ENCODE assay signal across 14 cellular contexts in genomic region chr5:62653864-62654575, GRCh38.
"Had no signal": no experiment of that assay in that cellular context is flagged by ENCODE, and none has a peak within 500 bp of the region (broad histone marks: within the 10 kb centered on the region; RNA-seq: fewer than 3 reads in every experiment).

No MANE protein-coding gene starts in this region.

- DNase-seq: activated naive CD4-positive, alpha-beta T cell treated with anti-CD3 and anti-CD28 coated beads for 36 hours; activated T-cell treated with anti-CD3 and anti-CD28 coated beads for 4 hours; central memory CD4-positive, alpha-beta T cell; cortex of kidney; effector memory CD4-positive, alpha-beta T cell; ovary; stimulated activated CD4-positive, alpha-beta T cell treated with anti-CD3 and anti-CD28 coated beads, Interleukin-15, amount 100 ng/mL, for 24 hours; stomach; T-helper 9 cell; thyroid gland had no signal

- H3K4me3 ChIP-seq: adrenal gland, ovary, stomach, thyroid gland, vagina had no signal

- H3K27ac Mint-ChIP-seq: activated naive CD4-positive, alpha-beta T cell treated with anti-CD3 and anti-CD28 coated beads for 36 hours; activated T-helper 17 cell treated with anti-CD3 and anti-CD28 coated beads, Interleukin-2, amount 50 U/mL, for 72 hours had no signal

- H3K4me1 Mint-ChIP-seq: activated T-helper 17 cell treated with anti-CD3 and anti-CD28 coated beads, Interleukin-2, amount 50 U/mL, for 72 hours had no signal

- H3K36me3 ChIP-seq: adrenal gland, ovary, stomach, thyroid gland, vagina had no signal

- H3K4me3 Mint-ChIP-seq: activated naive CD4-positive, alpha-beta T cell treated with anti-CD3 and anti-CD28 coated beads for 36 hours; activated T-helper 17 cell treated with anti-CD3 and anti-CD28 coated beads, Interleukin-2, amount 50 U/mL, for 72 hours; neural crest cell had no signal

- H3K27ac ChIP-seq: adrenal gland, ovary, stomach, thyroid gland, vagina had no signal

- H3K4me1 ChIP-seq: adrenal gland, stomach, thyroid gland, vagina had no signal

- H3K27me3 ChIP-seq: adrenal gland, ovary, stomach, thyroid gland, vagina had no signal

- H3K9me3 ChIP-seq: adrenal gland, ovary, thyroid gland, vagina had no signal
